In the genomic region with DNA sequence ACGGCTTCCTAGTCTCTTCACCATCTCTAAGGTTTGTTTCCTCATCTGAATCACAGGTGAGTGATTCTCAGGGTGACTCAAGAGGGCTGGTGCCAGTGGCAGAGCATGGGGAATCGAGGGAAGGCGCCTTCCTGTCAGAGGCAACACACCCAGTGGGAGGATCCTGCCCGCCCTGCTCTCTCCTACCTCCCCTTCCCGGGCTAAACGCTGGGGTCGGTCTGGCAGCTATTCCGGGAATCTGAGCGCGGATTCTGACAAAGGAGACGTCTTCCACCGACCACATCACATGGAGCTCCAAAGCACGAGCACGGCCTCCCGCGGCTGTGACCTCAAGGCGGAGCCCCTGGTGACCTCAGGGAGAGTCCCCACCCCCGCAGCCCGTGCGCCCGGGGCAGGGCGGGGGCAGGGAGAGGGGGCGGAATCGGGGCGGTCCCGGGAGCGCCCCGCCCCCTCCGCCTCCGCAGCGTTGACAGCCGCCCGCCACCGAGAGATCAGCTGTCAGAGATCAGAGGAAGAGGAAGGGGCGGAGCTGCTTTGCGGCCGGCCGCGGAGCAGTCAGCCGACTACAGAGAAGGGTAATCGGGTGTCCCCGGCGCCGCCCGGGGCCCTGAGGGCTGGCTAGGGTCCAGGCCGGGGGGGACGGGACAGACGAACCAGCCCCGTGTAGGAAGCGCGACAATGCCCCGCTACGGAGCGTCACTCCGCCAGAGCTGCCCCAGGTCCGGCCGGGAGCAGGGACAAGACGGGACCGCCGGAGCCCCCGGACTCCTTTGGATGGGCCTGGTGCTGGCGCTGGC, we compare ENCODE assay signal across 1 cellular context.
TF ChIP-seq lines count a peak whose summit lies in the region.

A gene (plus strand): TSS at position 554 of the 797 bp plus-strand sequence. CDS start 125 bp downstream, at position 679.

TF ChIP-seq in GM12878, 131 proteins besides CTCF, POLR2A, EP300 and RAD21 (continued from another document):
- TF ChIP-seq, protein P1, sequence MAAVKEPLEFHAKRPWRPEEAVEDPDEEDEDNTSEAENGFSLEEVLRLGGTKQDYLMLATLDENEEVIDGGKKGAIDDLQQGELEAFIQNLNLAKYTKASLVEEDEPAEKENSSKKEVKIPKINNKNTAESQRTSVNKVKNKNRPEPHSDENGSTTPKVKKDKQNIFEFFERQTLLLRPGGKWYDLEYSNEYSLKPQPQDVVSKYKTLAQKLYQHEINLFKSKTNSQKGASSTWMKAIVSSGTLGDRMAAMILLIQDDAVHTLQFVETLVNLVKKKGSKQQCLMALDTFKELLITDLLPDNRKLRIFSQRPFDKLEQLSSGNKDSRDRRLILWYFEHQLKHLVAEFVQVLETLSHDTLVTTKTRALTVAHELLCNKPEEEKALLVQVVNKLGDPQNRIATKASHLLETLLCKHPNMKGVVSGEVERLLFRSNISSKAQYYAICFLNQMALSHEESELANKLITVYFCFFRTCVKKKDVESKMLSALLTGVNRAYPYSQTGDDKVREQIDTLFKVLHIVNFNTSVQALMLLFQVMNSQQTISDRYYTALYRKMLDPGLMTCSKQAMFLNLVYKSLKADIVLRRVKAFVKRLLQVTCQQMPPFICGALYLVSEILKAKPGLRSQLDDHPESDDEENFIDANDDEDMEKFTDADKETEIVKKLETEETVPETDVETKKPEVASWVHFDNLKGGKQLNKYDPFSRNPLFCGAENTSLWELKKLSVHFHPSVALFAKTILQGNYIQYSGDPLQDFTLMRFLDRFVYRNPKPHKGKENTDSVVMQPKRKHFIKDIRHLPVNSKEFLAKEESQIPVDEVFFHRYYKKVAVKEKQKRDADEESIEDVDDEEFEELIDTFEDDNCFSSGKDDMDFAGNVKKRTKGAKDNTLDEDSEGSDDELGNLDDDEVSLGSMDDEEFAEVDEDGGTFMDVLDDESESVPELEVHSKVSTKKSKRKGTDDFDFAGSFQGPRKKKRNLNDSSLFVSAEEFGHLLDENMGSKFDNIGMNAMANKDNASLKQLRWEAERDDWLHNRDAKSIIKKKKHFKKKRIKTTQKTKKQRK (IDR thresholded peaks at IDR 0.05; ENCODE audit: low read depth, low read length) = no peak
- TF ChIP-seq SIX5 (IDR thresholded peaks at IDR 0.05; ENCODE audit: low read depth, low read length, severe bottlenecking) = no peak
- TF ChIP-seq, protein P2, sequence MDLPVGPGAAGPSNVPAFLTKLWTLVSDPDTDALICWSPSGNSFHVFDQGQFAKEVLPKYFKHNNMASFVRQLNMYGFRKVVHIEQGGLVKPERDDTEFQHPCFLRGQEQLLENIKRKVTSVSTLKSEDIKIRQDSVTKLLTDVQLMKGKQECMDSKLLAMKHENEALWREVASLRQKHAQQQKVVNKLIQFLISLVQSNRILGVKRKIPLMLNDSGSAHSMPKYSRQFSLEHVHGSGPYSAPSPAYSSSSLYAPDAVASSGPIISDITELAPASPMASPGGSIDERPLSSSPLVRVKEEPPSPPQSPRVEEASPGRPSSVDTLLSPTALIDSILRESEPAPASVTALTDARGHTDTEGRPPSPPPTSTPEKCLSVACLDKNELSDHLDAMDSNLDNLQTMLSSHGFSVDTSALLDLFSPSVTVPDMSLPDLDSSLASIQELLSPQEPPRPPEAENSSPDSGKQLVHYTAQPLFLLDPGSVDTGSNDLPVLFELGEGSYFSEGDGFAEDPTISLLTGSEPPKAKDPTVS (IDR thresholded peaks at IDR 0.05; ENCODE audit: low read depth, low read length) = no peak
- no peak; the same call in 1 of the 2 replicates for TF ChIP-seq MTA3 (IDR thresholded peaks at IDR 0.05; ENCODE audit: borderline replicate concordance, low read length)
- no peak for TF ChIP-seq ZZZ3 (IDR thresholded peaks at IDR 0.05; ENCODE audit: control insufficient read depth, insufficient read length, low read depth)
- peak; percentile 55 for TF ChIP-seq MEF2B (IDR thresholded peaks at IDR 0.05; ENCODE audit: partially characterized antibody, poor library complexity, severe bottlenecking)
- TF ChIP-seq EGR1 (IDR thresholded peaks at IDR 0.05; ENCODE audit: borderline replicate concordance in 1 of 2, low read depth in 2 of 2, low read length in 2 of 2) = peak; percentile 85 to 100
- peak; percentile 97 to 99 for TF ChIP-seq BHLHE40 (IDR thresholded peaks at IDR 0.05; ENCODE audit: borderline replicate concordance in 1 of 2, low read depth in 2 of 2, low read length in 1 of 2)
- TF ChIP-seq CHD1 (IDR thresholded peaks at IDR 0.05; ENCODE audit: low read depth, low read length) = no peak
- peak; percentile 59; the same call in 1 of the 2 replicates for TF ChIP-seq PAX5 (IDR thresholded peaks at IDR 0.05; ENCODE audit: borderline replicate concordance, low read depth, low read length)
- TF ChIP-seq GABPA (IDR thresholded peaks at IDR 0.05; ENCODE audit: low read depth) = peak; percentile 70
- TF ChIP-seq NRF1 (conservative IDR thresholded peaks at IDR 0.05; ENCODE audit: low read depth, low read length) = no peak
- TF ChIP-seq HDAC2 (IDR thresholded peaks at IDR 0.05) = no peak
- peak; percentile 6; the same call in 1 of the 2 replicates for TF ChIP-seq TARDBP (IDR thresholded peaks at IDR 0.05; ENCODE audit: borderline replicate concordance)
- TF ChIP-seq, protein P3, sequence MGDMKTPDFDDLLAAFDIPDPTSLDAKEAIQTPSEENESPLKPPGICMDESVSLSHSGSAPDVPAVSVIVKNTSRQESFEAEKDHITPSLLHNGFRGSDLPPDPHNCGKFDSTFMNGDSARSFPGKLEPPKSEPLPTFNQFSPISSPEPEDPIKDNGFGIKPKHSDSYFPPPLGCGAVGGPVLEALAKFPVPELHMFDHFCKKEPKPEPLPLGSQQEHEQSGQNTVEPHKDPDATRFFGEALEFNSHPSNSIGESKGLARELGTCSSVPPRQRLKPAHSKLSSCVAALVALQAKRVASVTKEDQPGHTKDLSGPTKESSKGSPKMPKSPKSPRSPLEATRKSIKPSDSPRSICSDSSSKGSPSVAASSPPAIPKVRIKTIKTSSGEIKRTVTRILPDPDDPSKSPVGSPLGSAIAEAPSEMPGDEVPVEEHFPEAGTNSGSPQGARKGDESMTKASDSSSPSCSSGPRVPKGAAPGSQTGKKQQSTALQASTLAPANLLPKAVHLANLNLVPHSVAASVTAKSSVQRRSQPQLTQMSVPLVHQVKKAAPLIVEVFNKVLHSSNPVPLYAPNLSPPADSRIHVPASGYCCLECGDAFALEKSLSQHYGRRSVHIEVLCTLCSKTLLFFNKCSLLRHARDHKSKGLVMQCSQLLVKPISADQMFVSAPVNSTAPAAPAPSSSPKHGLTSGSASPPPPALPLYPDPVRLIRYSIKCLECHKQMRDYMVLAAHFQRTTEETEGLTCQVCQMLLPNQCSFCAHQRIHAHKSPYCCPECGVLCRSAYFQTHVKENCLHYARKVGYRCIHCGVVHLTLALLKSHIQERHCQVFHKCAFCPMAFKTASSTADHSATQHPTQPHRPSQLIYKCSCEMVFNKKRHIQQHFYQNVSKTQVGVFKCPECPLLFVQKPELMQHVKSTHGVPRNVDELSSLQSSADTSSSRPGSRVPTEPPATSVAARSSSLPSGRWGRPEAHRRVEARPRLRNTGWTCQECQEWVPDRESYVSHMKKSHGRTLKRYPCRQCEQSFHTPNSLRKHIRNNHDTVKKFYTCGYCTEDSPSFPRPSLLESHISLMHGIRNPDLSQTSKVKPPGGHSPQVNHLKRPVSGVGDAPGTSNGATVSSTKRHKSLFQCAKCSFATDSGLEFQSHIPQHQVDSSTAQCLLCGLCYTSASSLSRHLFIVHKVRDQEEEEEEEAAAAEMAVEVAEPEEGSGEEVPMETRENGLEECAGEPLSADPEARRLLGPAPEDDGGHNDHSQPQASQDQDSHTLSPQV (IDR thresholded peaks at IDR 0.05) = no peak
- TF ChIP-seq, protein P4, sequence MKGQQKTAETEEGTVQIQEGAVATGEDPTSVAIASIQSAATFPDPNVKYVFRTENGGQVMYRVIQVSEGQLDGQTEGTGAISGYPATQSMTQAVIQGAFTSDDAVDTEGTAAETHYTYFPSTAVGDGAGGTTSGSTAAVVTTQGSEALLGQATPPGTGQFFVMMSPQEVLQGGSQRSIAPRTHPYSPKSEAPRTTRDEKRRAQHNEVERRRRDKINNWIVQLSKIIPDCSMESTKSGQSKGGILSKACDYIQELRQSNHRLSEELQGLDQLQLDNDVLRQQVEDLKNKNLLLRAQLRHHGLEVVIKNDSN (IDR thresholded peaks at IDR 0.05; ENCODE audit: borderline replicate concordance, extremely low read length, insufficient read depth, low read depth, low read length) = peak; percentile 29
- TF ChIP-seq JUNB (IDR thresholded peaks at IDR 0.05) = 0 out of 2 replicates have a peak, but pooled peaks have one; percentile 6
- no peak for TF ChIP-seq BMI1 (IDR thresholded peaks at IDR 0.05; ENCODE audit: borderline replicate concordance)
- TF ChIP-seq SMARCA5 (IDR thresholded peaks at IDR 0.05) = 0 out of 2 replicates have a peak, but pooled peaks have one; percentile 20
- TF ChIP-seq GATAD2B (conservative IDR thresholded peaks at IDR 0.05; ENCODE audit: low read depth) = peak; percentile 57; the same call in 1 of the 2 replicates
- TF ChIP-seq, protein P5, sequence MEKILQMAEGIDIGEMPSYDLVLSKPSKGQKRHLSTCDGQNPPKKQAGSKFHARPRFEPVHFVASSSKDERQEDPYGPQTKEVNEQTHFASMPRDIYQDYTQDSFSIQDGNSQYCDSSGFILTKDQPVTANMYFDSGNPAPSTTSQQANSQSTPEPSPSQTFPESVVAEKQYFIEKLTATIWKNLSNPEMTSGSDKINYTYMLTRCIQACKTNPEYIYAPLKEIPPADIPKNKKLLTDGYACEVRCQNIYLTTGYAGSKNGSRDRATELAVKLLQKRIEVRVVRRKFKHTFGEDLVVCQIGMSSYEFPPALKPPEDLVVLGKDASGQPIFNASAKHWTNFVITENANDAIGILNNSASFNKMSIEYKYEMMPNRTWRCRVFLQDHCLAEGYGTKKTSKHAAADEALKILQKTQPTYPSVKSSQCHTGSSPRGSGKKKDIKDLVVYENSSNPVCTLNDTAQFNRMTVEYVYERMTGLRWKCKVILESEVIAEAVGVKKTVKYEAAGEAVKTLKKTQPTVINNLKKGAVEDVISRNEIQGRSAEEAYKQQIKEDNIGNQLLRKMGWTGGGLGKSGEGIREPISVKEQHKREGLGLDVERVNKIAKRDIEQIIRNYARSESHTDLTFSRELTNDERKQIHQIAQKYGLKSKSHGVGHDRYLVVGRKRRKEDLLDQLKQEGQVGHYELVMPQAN (conservative IDR thresholded peaks at IDR 0.05) = peak; percentile 60
- TF ChIP-seq, protein P6, sequence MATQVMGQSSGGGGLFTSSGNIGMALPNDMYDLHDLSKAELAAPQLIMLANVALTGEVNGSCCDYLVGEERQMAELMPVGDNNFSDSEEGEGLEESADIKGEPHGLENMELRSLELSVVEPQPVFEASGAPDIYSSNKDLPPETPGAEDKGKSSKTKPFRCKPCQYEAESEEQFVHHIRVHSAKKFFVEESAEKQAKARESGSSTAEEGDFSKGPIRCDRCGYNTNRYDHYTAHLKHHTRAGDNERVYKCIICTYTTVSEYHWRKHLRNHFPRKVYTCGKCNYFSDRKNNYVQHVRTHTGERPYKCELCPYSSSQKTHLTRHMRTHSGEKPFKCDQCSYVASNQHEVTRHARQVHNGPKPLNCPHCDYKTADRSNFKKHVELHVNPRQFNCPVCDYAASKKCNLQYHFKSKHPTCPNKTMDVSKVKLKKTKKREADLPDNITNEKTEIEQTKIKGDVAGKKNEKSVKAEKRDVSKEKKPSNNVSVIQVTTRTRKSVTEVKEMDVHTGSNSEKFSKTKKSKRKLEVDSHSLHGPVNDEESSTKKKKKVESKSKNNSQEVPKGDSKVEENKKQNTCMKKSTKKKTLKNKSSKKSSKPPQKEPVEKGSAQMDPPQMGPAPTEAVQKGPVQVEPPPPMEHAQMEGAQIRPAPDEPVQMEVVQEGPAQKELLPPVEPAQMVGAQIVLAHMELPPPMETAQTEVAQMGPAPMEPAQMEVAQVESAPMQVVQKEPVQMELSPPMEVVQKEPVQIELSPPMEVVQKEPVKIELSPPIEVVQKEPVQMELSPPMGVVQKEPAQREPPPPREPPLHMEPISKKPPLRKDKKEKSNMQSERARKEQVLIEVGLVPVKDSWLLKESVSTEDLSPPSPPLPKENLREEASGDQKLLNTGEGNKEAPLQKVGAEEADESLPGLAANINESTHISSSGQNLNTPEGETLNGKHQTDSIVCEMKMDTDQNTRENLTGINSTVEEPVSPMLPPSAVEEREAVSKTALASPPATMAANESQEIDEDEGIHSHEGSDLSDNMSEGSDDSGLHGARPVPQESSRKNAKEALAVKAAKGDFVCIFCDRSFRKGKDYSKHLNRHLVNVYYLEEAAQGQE (IDR thresholded peaks at IDR 0.05; ENCODE audit: low read depth, low read length) = no peak
- peak; percentile 70; the same call in 1 of the 2 replicates for TF ChIP-seq LARP7 (IDR thresholded peaks at IDR 0.05)
- no peak for TF ChIP-seq TCF3 (IDR thresholded peaks at IDR 0.05; ENCODE audit: borderline replicate concordance, insufficient read depth, low read depth, low read length)
- no peak for TF ChIP-seq BCL11A (IDR thresholded peaks at IDR 0.05; ENCODE audit: low read depth, low read length)
- 0 out of 2 replicates have a peak, but pooled peaks have one; percentile 9 for TF ChIP-seq MEF2A (IDR thresholded peaks at IDR 0.05; ENCODE audit: insufficient read depth, low read depth, low read length)
- TF ChIP-seq CBFB (IDR thresholded peaks at IDR 0.05; ENCODE audit: low read depth) = peak; percentile 83
- TF ChIP-seq PAX8 (IDR thresholded peaks at IDR 0.05) = no peak
- TF ChIP-seq ZSCAN29 (IDR thresholded peaks at IDR 0.05) = no peak
- peak; percentile 86 for TF ChIP-seq RUNX3 (IDR thresholded peaks at IDR 0.05; ENCODE audit: low read length)
